ENCODE assay signal across 36 cellular contexts in the genomic region with DNA sequence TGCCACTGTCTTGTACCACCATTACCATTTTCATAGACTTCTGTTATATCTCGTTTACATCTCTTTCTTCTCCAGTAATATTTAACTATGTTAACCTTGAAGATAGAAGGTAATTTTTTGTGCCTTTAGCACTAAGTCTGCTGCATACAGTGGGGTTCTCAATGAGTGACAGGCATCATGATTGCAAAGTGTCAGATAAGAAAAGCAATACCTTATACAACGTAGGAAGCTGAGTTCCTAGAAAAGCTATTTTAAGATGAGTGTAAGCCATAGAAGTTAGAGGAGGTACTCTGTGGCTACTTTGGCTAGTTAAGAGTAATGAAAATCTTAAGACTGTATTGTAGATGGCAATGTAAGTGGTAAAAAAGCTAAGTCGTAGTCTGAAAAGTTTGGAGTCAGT. TPM values are rescaled to one million over a fixed set of nuclear protein-coding genes. Genes with fewer than 3 reads are reported as not detected.
DNase-seq lines count a peak whose midpoint lies in the region; ATAC-seq, FAIRE-seq and TF ChIP-seq lines count a peak whose summit lies in the region.
"Had no signal": no experiment of that assay in that cellular context is flagged by ENCODE, and none has a peak within 500 bp of the region (broad histone marks: within the 10 kb centered on the region; RNA-seq: fewer than 3 reads in every experiment).

No MANE protein-coding gene starts in this region.

- ATAC-seq in activated CD4-positive, alpha-beta T cell treated with anti-CD3 and anti-CD28 coated beads for 36 hours = no peak
- no peak for ATAC-seq in CD4-positive, CD25-positive, alpha-beta regulatory T cell (ENCODE audit: low read depth in 2 of 2)
- peak; percentile 45 for ATAC-seq in activated CD8-positive, alpha-beta T cell treated with anti-CD3 and anti-CD28 coated beads for 36 hours
- ATAC-seq: activated CD4-positive, CD25-positive, alpha-beta regulatory T cell treated with anti-CD3 and anti-CD28 coated beads, Interleukin-2, amount 50 U/mL, for 24 hours; left cardiac atrium; mucosa of descending colon; stimulated activated memory B cell treated with anti-CD40 and anti-IgM and Interleukin-4, amounts not matched to agents 10 μg/mL and 1 μg/mL and 100 μg/mL, for 72 hours had no signal

- H3K4me1 Mint-ChIP-seq in activated CD4-positive, alpha-beta T cell treated with anti-CD3 and anti-CD28 coated beads for 36 hours = peaks cover 38% of the 10 kb centered on the region
- peaks cover 12 to 44% (median 28%) of the 10 kb centered on the region in 4 donors for H3K4me1 Mint-ChIP-seq in CD4-positive, CD25-positive, alpha-beta regulatory T cell
- peaks cover 58% of the 10 kb centered on the region for H3K4me1 Mint-ChIP-seq in activated CD8-positive, alpha-beta T cell treated with anti-CD3 and anti-CD28 coated beads for 36 hours (ENCODE audit: low read depth)

- peak overlapping the region; percentile 69 for H3K27ac Mint-ChIP-seq in activated CD4-positive, alpha-beta T cell treated with anti-CD3 and anti-CD28 coated beads for 36 hours
- peak overlapping the region in 1 of 3 donors; percentile 8 for H3K27ac Mint-ChIP-seq in CD4-positive, CD25-positive, alpha-beta regulatory T cell
- H3K27ac Mint-ChIP-seq in activated CD8-positive, alpha-beta T cell treated with anti-CD3 and anti-CD28 coated beads for 36 hours = peak overlapping the region; percentile 79
- H3K27ac Mint-ChIP-seq: stimulated activated memory B cell treated with anti-CD40 and anti-IgM and Interleukin-4, amounts not matched to agents 10 μg/mL and 1 μg/mL and 100 μg/mL, for 72 hours had no signal

- intact Hi-C loops in activated CD4-positive, alpha-beta T cell treated with anti-CD3 and anti-CD28 coated beads for 36 hours (cut with DNase I, micrococcal nuclease) = no loop called here
- intact Hi-C loops in activated CD8-positive, alpha-beta T cell treated with anti-CD3 and anti-CD28 coated beads for 36 hours (cut with micrococcal nuclease) = no loop called here

- H3K36me3 ChIP-seq in CD4-positive, CD25-positive, alpha-beta regulatory T cell (ENCODE audit: control insufficient read depth, insufficient read depth, low read length) = peaks cover 49% of the 10 kb centered on the region

- no peak for TF ChIP-seq CTCF in activated CD8-positive, alpha-beta T cell treated with anti-CD3 and anti-CD28 coated beads for 36 hours (IDR thresholded peaks at IDR 0.05)

- no peaks in the 10 kb centered on the region for H3K9me3 ChIP-seq in CD4-positive, CD25-positive, alpha-beta regulatory T cell (ENCODE audit: control insufficient read depth in 2 of 2, low read length in 2 of 2)
- H3K9me3 ChIP-seq: mucosa of descending colon, SJSA1, suprapubic skin, upper lobe of left lung had no signal

- CTCF ChIA-PET in activated CD4-positive, alpha-beta T cell treated with anti-CD3 and anti-CD28 coated beads for 36 hours (lab: Charles Lee) = interaction anchor here (1.9 kb wide), 1 partner anchor 8 kb away, joined by 4 read pairs; no protein-coding TSS in a partner anchor
- CTCF ChIA-PET in activated CD8-positive, alpha-beta T cell treated with anti-CD3 and anti-CD28 coated beads for 36 hours (lab: Charles Lee) = no interaction called here

- peak; percentile 70 for FAIRE-seq in islet of Langerhans (lab: Jason Lieb, UNC)
- FAIRE-seq: A204.1, astrocyte, TTC549 had no signal

- peak overlapping the region; percentile 30 for H3K27ac ChIP-seq in CD4-positive, CD25-positive, alpha-beta regulatory T cell (ENCODE audit: insufficient read depth, low read length, poor library complexity, severe bottlenecking)
- H3K27ac ChIP-seq: coronary artery, GM23248, parathyroid adenoma, SJSA1, suprapubic skin, upper lobe of left lung had no signal

- POLR2A ChIA-PET in activated CD4-positive, alpha-beta T cell treated with anti-CD3 and anti-CD28 coated beads for 36 hours (lab: Charles Lee) = no interaction called here
- POLR2A ChIA-PET in activated CD8-positive, alpha-beta T cell treated with anti-CD3 and anti-CD28 coated beads for 36 hours (lab: Charles Lee) = interaction anchor here (0.5 to 2.9 kb wide), 6 partner anchors 9 to 157 kb away, joined by 3 to 14 read pairs (median 3); no protein-coding TSS in a partner anchor

- H3K36me3 Mint-ChIP-seq in activated CD4-positive, alpha-beta T cell treated with anti-CD3 and anti-CD28 coated beads for 36 hours (ENCODE audit: low read depth) = peaks cover 33% of the 10 kb centered on the region
- H3K36me3 Mint-ChIP-seq in CD4-positive, CD25-positive, alpha-beta regulatory T cell = no peaks in the 10 kb centered on the region
- peaks cover 37% of the 10 kb centered on the region for H3K36me3 Mint-ChIP-seq in activated CD8-positive, alpha-beta T cell treated with anti-CD3 and anti-CD28 coated beads for 36 hours (ENCODE audit: low read depth)

- H3K27me3 ChIP-seq in CD4-positive, CD25-positive, alpha-beta regulatory T cell (ENCODE audit: control insufficient read depth, insufficient read depth, low read length) = no peaks in the 10 kb centered on the region
- H3K27me3 ChIP-seq: SJSA1, suprapubic skin, upper lobe of left lung had no signal

- no peak overlapping the region for H3K4me3 Mint-ChIP-seq in activated CD4-positive, alpha-beta T cell treated with anti-CD3 and anti-CD28 coated beads for 36 hours
- no peak overlapping the region for H3K4me3 Mint-ChIP-seq in CD4-positive, CD25-positive, alpha-beta regulatory T cell
- no peak overlapping the region for H3K4me3 Mint-ChIP-seq in activated CD8-positive, alpha-beta T cell treated with anti-CD3 and anti-CD28 coated beads for 36 hours
- H3K4me3 Mint-ChIP-seq: CD14-positive monocyte; stimulated activated memory B cell treated with anti-CD40 and anti-IgM and Interleukin-4, amounts not matched to agents 10 μg/mL and 1 μg/mL and 100 μg/mL, for 72 hours had no signal

- no peak for DNase-seq in activated CD4-positive, alpha-beta T cell treated with anti-CD3 and anti-CD28 coated beads for 36 hours
- DNase-seq in activated CD4-positive, alpha-beta T cell treated with anti-CD3 and anti-CD28 coated beads, Interleukin-2, amount 50 U/mL, for 4 hours = no peak
- no peak for DNase-seq in CD4-positive, CD25-positive, alpha-beta regulatory T cell
- DNase-seq in activated CD8-positive, alpha-beta T cell treated with anti-CD3 and anti-CD28 coated beads for 36 hours = no peak
- DNase-seq in T1000 (lab: John Stamatoyannopoulos, UW) = no peak
- no peak for DNase-seq in NCI-H1436 treated with DMSO at 0.1 percent for 48 hours (lab: John Stamatoyannopoulos, UW)
- no peak for DNase-seq in NCI-H1092 (lab: John Stamatoyannopoulos, UW)
- DNase-seq: caudate nucleus; DMS79; effector memory CD4-positive, alpha-beta T cell; GM23248; hippocampal formation; left cardiac atrium; mucosa of descending colon; NCI-H1048; NCI-H187; NCI-H2171; NCI-H510A; retina; RPMI8226; upper lobe of left lung had no signal

- peak overlapping the region; percentile 23 for H3K4me3 ChIP-seq in CD4-positive, CD25-positive, alpha-beta regulatory T cell (ENCODE audit: low read depth, low read length)
- H3K4me3 ChIP-seq: coronary artery, GM23248, lung, mucosa of descending colon, SJSA1, suprapubic skin, upper lobe of left lung had no signal

- H3K9me3 Mint-ChIP-seq in activated CD4-positive, alpha-beta T cell treated with anti-CD3 and anti-CD28 coated beads for 36 hours (ENCODE audit: low read depth) = no peaks in the 10 kb centered on the region
- H3K9me3 Mint-ChIP-seq in CD4-positive, CD25-positive, alpha-beta regulatory T cell = no peaks in the 10 kb centered on the region
- H3K9me3 Mint-ChIP-seq in activated CD8-positive, alpha-beta T cell treated with anti-CD3 and anti-CD28 coated beads for 36 hours = no peaks in the 10 kb centered on the region
- H3K9me3 Mint-ChIP-seq: CD14-positive monocyte; neural crest cell; stimulated activated memory B cell treated with anti-CD40 and anti-IgM and Interleukin-4, amounts not matched to agents 10 μg/mL and 1 μg/mL and 100 μg/mL, for 72 hours had no signal

- H3K4me1 ChIP-seq in CD4-positive, CD25-positive, alpha-beta regulatory T cell (ENCODE audit: control insufficient read depth, insufficient read depth, low read length, poor library complexity, severe bottlenecking) = peaks cover 6% of the 10 kb centered on the region
- H3K4me1 ChIP-seq: parathyroid adenoma, SJSA1 had no signal

- no peaks in the 10 kb centered on the region for H3K27me3 Mint-ChIP-seq in activated CD4-positive, alpha-beta T cell treated with anti-CD3 and anti-CD28 coated beads for 36 hours
- no peaks in the 10 kb centered on the region for H3K27me3 Mint-ChIP-seq in CD4-positive, CD25-positive, alpha-beta regulatory T cell
- H3K27me3 Mint-ChIP-seq in activated CD8-positive, alpha-beta T cell treated with anti-CD3 and anti-CD28 coated beads for 36 hours = no peaks in the 10 kb centered on the region
- H3K27me3 Mint-ChIP-seq: stimulated activated memory B cell treated with anti-CD40 and anti-IgM and Interleukin-4, amounts not matched to agents 10 μg/mL and 1 μg/mL and 100 μg/mL, for 72 hours had no signal

RNA-seq across cellular contexts. Expression of a gene that starts 5.3 kb away (rescaled TPM):
- total RNA-seq in activated CD4-positive, alpha-beta T cell treated with anti-CD3 and anti-CD28 coated beads for 36 hours = 10 to 100 TPM; 21.7 to 37.4 TPM
- 22.3 TPM for total RNA-seq in CD4-positive, CD25-positive, alpha-beta regulatory T cell
- 10 to 100 TPM; 69.2 to 78.7 (median 73.0) TPM for polyA plus RNA-seq in CD4-positive, CD25-positive, alpha-beta regulatory T cell
- 10 to 100 TPM; 47.3 to 48.9 TPM for total RNA-seq in activated CD8-positive, alpha-beta T cell treated with anti-CD3 and anti-CD28 coated beads for 36 hours

RNA-seq across cellular contexts. Expression of a gene that starts 11.9 kb away (rescaled TPM):
- 10 to 100 TPM; 30.4 to 35.9 TPM for total RNA-seq in activated CD4-positive, alpha-beta T cell treated with anti-CD3 and anti-CD28 coated beads for 36 hours
- 57.0 TPM for total RNA-seq in CD4-positive, CD25-positive, alpha-beta regulatory T cell
- 10 to 100 TPM; 12.1 to 15.4 (median 13.8) TPM for polyA plus RNA-seq in CD4-positive, CD25-positive, alpha-beta regulatory T cell
- 10 to 100 TPM; 44.8 to 46.5 TPM for total RNA-seq in activated CD8-positive, alpha-beta T cell treated with anti-CD3 and anti-CD28 coated beads for 36 hours

RNA-seq across cellular contexts. Expression of a gene that starts 24.7 kb away (rescaled TPM):
- total RNA-seq in activated CD4-positive, alpha-beta T cell treated with anti-CD3 and anti-CD28 coated beads for 36 hours = 10 to 100 TPM; 62.7 to 74.2 TPM
- total RNA-seq in CD4-positive, CD25-positive, alpha-beta regulatory T cell = 21.7 TPM
- polyA plus RNA-seq in CD4-positive, CD25-positive, alpha-beta regulatory T cell = 10 to 100 TPM; 52.8 to 76.7 (median 65.6) TPM
- total RNA-seq in activated CD8-positive, alpha-beta T cell treated with anti-CD3 and anti-CD28 coated beads for 36 hours = 10 to 100 TPM; 51.6 to 61.2 TPM

RNA-seq across cellular contexts. Expression of a gene that starts 25.9 kb away (rescaled TPM):
- 1 to 10 TPM; 1.7 to 2.1 TPM for total RNA-seq in activated CD4-positive, alpha-beta T cell treated with anti-CD3 and anti-CD28 coated beads for 36 hours
- total RNA-seq in CD4-positive, CD25-positive, alpha-beta regulatory T cell = 2.0 TPM
- polyA plus RNA-seq in CD4-positive, CD25-positive, alpha-beta regulatory T cell = 1 to 10 TPM in 1 of 4 donors, under 1 TPM in 3; 0.26 to 1.9 (median 0.93) TPM
- 1 to 10 TPM; 2.2 to 2.6 TPM for total RNA-seq in activated CD8-positive, alpha-beta T cell treated with anti-CD3 and anti-CD28 coated beads for 36 hours

RNA-seq across cellular contexts. Expression of a gene that starts 32.9 kb away (rescaled TPM):
- not detected for total RNA-seq in activated CD4-positive, alpha-beta T cell treated with anti-CD3 and anti-CD28 coated beads for 36 hours
- not detected for total RNA-seq in CD4-positive, CD25-positive, alpha-beta regulatory T cell
- not detected for polyA plus RNA-seq in CD4-positive, CD25-positive, alpha-beta regulatory T cell
- under 1 TPM in 1 of 2 experiments, not detected in 1; 0.36 TPM for total RNA-seq in activated CD8-positive, alpha-beta T cell treated with anti-CD3 and anti-CD28 coated beads for 36 hours
- total RNA-seq: activated CD8-positive, alpha-beta memory T cell treated with anti-CD3 and anti-CD28 coated beads for 36 hours; epithelial cell of proximal tubule; neural crest cell had no signal
- polyA plus RNA-seq: CD14-positive monocyte had no signal
